12 cellular contexts compared by ENCODE assay signal in the genomic region with DNA sequence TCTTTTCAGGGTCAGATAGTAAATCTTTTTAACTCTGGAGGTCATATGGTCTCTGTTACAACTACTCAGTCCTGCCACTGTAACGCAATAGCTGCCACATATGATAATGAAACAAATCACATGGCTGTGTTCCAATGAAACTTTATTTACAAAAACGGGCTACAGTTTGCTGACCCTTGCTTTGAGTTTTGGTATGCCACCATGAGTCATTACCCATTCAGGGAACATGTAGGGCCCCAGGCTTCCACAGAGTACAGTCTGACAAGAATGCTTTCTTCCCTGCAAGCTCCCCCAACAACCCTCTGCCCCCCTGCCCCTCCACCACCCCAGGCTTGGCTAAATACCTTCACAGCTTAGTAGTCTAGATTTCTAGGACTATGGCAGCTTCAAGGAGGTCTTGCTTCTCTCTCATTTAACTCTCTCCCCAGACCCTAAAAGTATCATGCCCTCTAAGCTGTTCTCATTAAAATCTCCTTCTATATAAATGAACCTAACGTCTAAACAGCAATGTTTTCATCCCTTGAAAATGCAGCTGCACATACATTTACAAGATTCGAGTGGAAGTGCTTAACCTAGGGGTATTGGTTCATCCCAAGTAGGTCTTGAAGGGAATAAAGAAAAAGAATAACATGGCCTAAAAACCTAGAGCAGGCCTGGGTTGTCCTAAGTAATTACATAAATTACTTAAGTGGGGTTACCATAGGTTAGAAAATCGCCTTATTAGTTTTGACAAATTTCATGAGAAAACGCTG.
DNase-seq lines count a peak whose midpoint lies in the region; ATAC-seq lines count a peak whose summit lies in the region.
"Had no signal": no experiment of that assay in that cellular context is flagged by ENCODE, and none has a peak within 500 bp of the region (broad histone marks: within the 10 kb centered on the region; RNA-seq: fewer than 3 reads in every experiment).

No MANE protein-coding gene starts in this region.

- H3K27me3 ChIP-seq in ACC112 (ENCODE audit: insufficient read depth, low read length) = no peaks in the 10 kb centered on the region
- no peaks in the 10 kb centered on the region for H3K27me3 ChIP-seq in duodenal mucosa (ENCODE audit: control insufficient read depth in 1 of 2, insufficient read depth in 2 of 2, low read length in 2 of 2)
- no peaks in the 10 kb centered on the region for H3K27me3 ChIP-seq in mesendoderm (ENCODE audit: insufficient read depth, low read length, poor library complexity)

- peak; percentile 90 for DNase-seq in LHCN-M2 (ENCODE audit: low read depth)
- peak; percentile 82 for DNase-seq in mesendoderm
- DNase-seq in DMS53 treated with DMSO at 0.1 percent for 48 hours (lab: John Stamatoyannopoulos, UW; ENCODE audit: unreplicated experiment) = no peak
- no peak for DNase-seq in amygdala (lab: John Stamatoyannopoulos, UW)
- DNase-seq in activated CD4-positive, alpha-beta T cell treated with anti-CD3 and anti-CD28 coated beads for 4 hours = no peak
- DNase-seq: activated CD4-positive, alpha-beta memory T cell treated with anti-CD3 and anti-CD28 coated beads, Interleukin-2, amount 10 ng/mL, durations not matched to agents 7 days and 5 days; AML-193; midbrain had no signal

- WGBS in mesendoderm (ENCODE audit: extremely low coverage, insufficient coverage, low lambda C conversion rate) = no CpG with 5 or more reads among the region's 6 CpGs

- H3K79me1 ChIP-seq in mesendoderm (ENCODE audit: low read length) = no peaks in the 10 kb centered on the region

- peak overlapping the region; percentile 98 for H2BK120ac ChIP-seq in mesendoderm (ENCODE audit: low read depth, low read length)

- no peaks in the 10 kb centered on the region for H3K79me2 ChIP-seq in ACC112 (ENCODE audit: control insufficient read depth, insufficient read depth, low read length, unreplicated experiment)
- no peaks in the 10 kb centered on the region for H3K79me2 ChIP-seq in mesendoderm (ENCODE audit: control insufficient read depth, insufficient read depth, low read length)

- peaks cover 57% of the 10 kb centered on the region for H3K4me1 ChIP-seq in ACC112 (ENCODE audit: control insufficient read depth, insufficient read depth, low read length, unreplicated experiment)
- H3K4me1 ChIP-seq in duodenal mucosa (ENCODE audit: control insufficient read depth in 1 of 2, insufficient read depth in 2 of 2, low read length in 2 of 2) = peaks cover 0 to 12% of the 10 kb centered on the region in 2 donors
- H3K4me1 ChIP-seq in mesendoderm (ENCODE audit: control insufficient read depth, low read depth, low read length) = peaks cover 13% of the 10 kb centered on the region

- no peak overlapping the region for H3K4me2 ChIP-seq in mesendoderm (ENCODE audit: low read length)

- H3K4me3 ChIP-seq in ACC112 (ENCODE audit: low read depth, low read length) (no peak overlapping the region; the same call in 1 of the 2 replicates), duodenal mucosa (ENCODE audit: low read depth in 1 of 2, low read length in 2 of 2) (no peak overlapping the region), mesendoderm (ENCODE audit: low read length) (no peak overlapping the region)

- no peak overlapping the region for H2BK5ac ChIP-seq in mesendoderm (ENCODE audit: low read length)

- H3K36me3 ChIP-seq in ACC112 (ENCODE audit: insufficient read depth, low read length) (no peaks in the 10 kb centered on the region), duodenal mucosa (ENCODE audit: control insufficient read depth in 1 of 2, insufficient read depth in 2 of 2, low read length in 2 of 2) (no peaks in the 10 kb centered on the region), mesendoderm (ENCODE audit: control insufficient read depth, insufficient read depth, low read length) (no peaks in the 10 kb centered on the region)

- H2BK15ac ChIP-seq in mesendoderm (replicated peaks; ENCODE audit: low read depth) = peak overlapping the region; percentile 76

- H2AK5ac ChIP-seq in mesendoderm (ENCODE audit: low read length) = no peak overlapping the region

- peak overlapping the region; percentile 25 for H3K18ac ChIP-seq in mesendoderm (ENCODE audit: low read length)

- no peak overlapping the region for H3K23ac ChIP-seq in mesendoderm (ENCODE audit: low read length)

- H2AFZ ChIP-seq in ACC112 (ENCODE audit: low read length, unreplicated experiment) = peak overlapping the region; percentile 5

- H3K9me3 ChIP-seq in duodenal mucosa (ENCODE audit: control insufficient read depth in 1 of 2, low read length in 2 of 2) = no peaks in the 10 kb centered on the region

- H4K8ac ChIP-seq in mesendoderm (ENCODE audit: low read depth, low read length) = no peak overlapping the region

- no peak overlapping the region for H4K5ac ChIP-seq in mesendoderm (ENCODE audit: low read length)

- H3K4ac ChIP-seq in mesendoderm (ENCODE audit: low read depth, low read length) = no peak overlapping the region

- no peak overlapping the region for H3K9ac ChIP-seq in duodenal mucosa (ENCODE audit: low read depth in 1 of 2, low read length in 2 of 2)
- H3K9ac ChIP-seq in mesendoderm (ENCODE audit: low read length) = no peak overlapping the region

- ATAC-seq in GM18861 (IDR thresholded peaks at IDR 0.05; ENCODE audit: unreplicated experiment) = no peak
- ATAC-seq: Panc1 had no signal

- no peak overlapping the region for H3K56ac ChIP-seq in mesendoderm (ENCODE audit: low read length)

- H3K27ac ChIP-seq in ACC112 (ENCODE audit: low read depth, low read length) (peak overlapping the region; percentile 80), duodenal mucosa (ENCODE audit: low read depth, low read length) (peak overlapping the region; percentile 18), mesendoderm (ENCODE audit: low read depth, low read length) (peak overlapping the region; percentile 17)

Comparison
In these comparisons a context has a peak if more than half of its experiments do, and no peak if none do; other contexts are left out.
1. H3K27ac ChIP-seq: peak in every context shown above with its lines; median percentile 80 in ACC112; 18 in duodenal mucosa; 17 in mesendoderm.
2. DNase-seq: peak in LHCN-M2 (single experiment) and mesendoderm (single experiment); none in DMS53 treated with DMSO at 0.1 percent for 48 hours (single experiment), amygdala (0 of 56) and activated CD4-positive, alpha-beta T cell treated with anti-CD3 and anti-CD28 coated beads for 4 hours (0 of 2).